In the genomic region with DNA sequence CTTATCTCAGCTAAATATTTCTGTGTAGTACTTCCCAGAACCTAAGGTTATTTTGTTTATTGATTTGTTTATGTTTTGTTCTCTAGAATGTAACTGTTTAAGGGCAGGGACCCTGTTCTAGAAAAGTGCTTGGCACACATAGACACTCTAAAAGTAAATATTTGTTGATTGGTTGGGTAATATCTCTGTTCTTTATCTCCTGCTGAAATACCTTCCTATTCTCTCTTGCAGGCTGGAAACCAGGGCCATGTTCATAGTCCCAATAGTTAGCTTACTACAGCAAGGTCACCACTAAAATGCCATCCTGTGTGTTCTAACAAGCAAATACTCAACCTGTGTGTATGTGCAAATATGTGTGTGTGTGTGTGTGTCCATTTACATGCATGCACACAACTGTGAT, we compare ENCODE assay signal across 25 cellular contexts.
DNase-seq lines count a peak whose midpoint lies in the region; ATAC-seq and TF ChIP-seq lines count a peak whose summit lies in the region.
"Had no signal": no experiment of that assay in that cellular context is flagged by ENCODE, and none has a peak within 500 bp of the region (broad histone marks: within the 10 kb centered on the region; RNA-seq: fewer than 3 reads in every experiment).

No MANE protein-coding gene starts in this region.

- H3K4me2 ChIP-seq in neural progenitor cell (no peak overlapping the region), OCI-LY7 (ENCODE audit: low read length) (no peak overlapping the region)
- H3K4me2 ChIP-seq: BLaER1 had no signal

- H3K36me3 ChIP-seq in liver (ENCODE audit: control insufficient read depth in 4 of 4, insufficient read depth in 3 of 4, low read depth in 1 of 4, low read length in 3 of 4) (no peaks in the 10 kb centered on the region), neural progenitor cell (no peaks in the 10 kb centered on the region), testis (ENCODE audit: low read depth, missing control alignments) (no peaks in the 10 kb centered on the region), OCI-LY7 (ENCODE audit: insufficient read depth, low read length) (no peaks in the 10 kb centered on the region)
- H3K36me3 ChIP-seq: BE2C, BLaER1 had no signal

- DNase-seq in left lobe of liver (ENCODE audit: low spot score), result no peak
- DNase-seq in neural progenitor cell (ENCODE audit: low spot score), result no peak
- no peak for DNase-seq in testis
- no peak for DNase-seq in OCI-LY7 (ENCODE audit: low spot score)
- DNase-seq in NCI-H748 treated with DMSO at 0.1 percent for 48 hours (lab: John Stamatoyannopoulos, UW), result no peak
- DNase-seq in NCI-H446 (lab: John Stamatoyannopoulos, UW), result no peak
- DNase-seq: 8988T; ACHN; BE2C; C1 segment of cervical spinal cord; CD4-positive, alpha-beta memory T cell; CD4-positive, CD25-positive, alpha-beta regulatory T cell; CD8-positive, alpha-beta memory T cell; COR-L47; DMS 273 treated with DMSO at 0.1 percent for 48 hours; DMS153; DMS53; DMS79; DND-41; EL; GDM1 had no signal

- peaks cover 2% of the 10 kb centered on the region for H3K4me1 Mint-ChIP-seq in neural progenitor cell
- H3K4me1 Mint-ChIP-seq: CD14-positive monocyte; CD4-positive, alpha-beta memory T cell; CD4-positive, CD25-positive, alpha-beta regulatory T cell; CD8-positive, alpha-beta memory T cell had no signal

- H3K27ac Mint-ChIP-seq in neural progenitor cell, result no peak overlapping the region
- H3K27ac Mint-ChIP-seq: CD14-positive monocyte; CD4-positive, alpha-beta memory T cell; CD4-positive, CD25-positive, alpha-beta regulatory T cell; CD8-positive, alpha-beta memory T cell had no signal

- CTCF ChIA-PET in OCI-LY7 (lab: Charles Lee; ENCODE audit: unreplicated experiment), result no interaction called here

- ATAC-seq in left lobe of liver, result peak; percentile 84
- ATAC-seq: GM12878 had no signal

- H3K27me3 ChIP-seq in liver (ENCODE audit: control insufficient read depth in 4 of 4, insufficient read depth in 4 of 4, low read length in 3 of 4) (no peaks in the 10 kb centered on the region), neural progenitor cell (no peaks in the 10 kb centered on the region), testis (no peaks in the 10 kb centered on the region)
- H3K27me3 ChIP-seq: BE2C, BLaER1 had no signal

- H3K9me3 ChIP-seq in liver (ENCODE audit: control insufficient read depth in 4 of 4, low read length in 3 of 4) (no peaks in the 10 kb centered on the region), neural progenitor cell (ENCODE audit: low read depth) (no peaks in the 10 kb centered on the region), testis (no peaks in the 10 kb centered on the region), OCI-LY7 (ENCODE audit: low read length) (no peaks in the 10 kb centered on the region)
- H3K9me3 ChIP-seq: BE2C, BLaER1 had no signal

- TF ChIP-seq CTCF in liver (IDR thresholded peaks at IDR 0.05; ENCODE audit: low read depth, low read length, missing input control) (no peak), neural progenitor cell (IDR thresholded peaks at IDR 0.05) (no peak), testis (IDR thresholded peaks at IDR 0.05) (no peak), OCI-LY7 (conservative IDR thresholded peaks at IDR 0.05; ENCODE audit: low read length) (no peak)

- no peaks in the 10 kb centered on the region for H3K79me2 ChIP-seq in neural progenitor cell (ENCODE audit: low read depth)
- no peaks in the 10 kb centered on the region for H3K79me2 ChIP-seq in OCI-LY7 (ENCODE audit: insufficient read depth, low read depth, low read length)

- H3K27ac ChIP-seq in liver (ENCODE audit: low read depth in 1 of 2, low read length in 2 of 2) (no peak overlapping the region), neural progenitor cell (no peak overlapping the region), testis (no peak overlapping the region), OCI-LY7 (ENCODE audit: low read depth, low read length, poor library complexity, severe bottlenecking) (no peak overlapping the region)
- H3K27ac ChIP-seq: BLaER1 had no signal

- H3K4me3 ChIP-seq in liver (ENCODE audit: low read depth in 1 of 3, low read length in 3 of 3) (no peak overlapping the region), neural progenitor cell (no peak overlapping the region), testis (no peak overlapping the region), OCI-LY7 (ENCODE audit: low read depth, low read length, poor library complexity, severe bottlenecking) (no peak overlapping the region)
- H3K4me3 ChIP-seq: BLaER1, GM12878 had no signal

- H3K4me3 Mint-ChIP-seq in neural progenitor cell, result no peak overlapping the region
- H3K4me3 Mint-ChIP-seq: CD14-positive monocyte; CD4-positive, alpha-beta memory T cell; CD4-positive, CD25-positive, alpha-beta regulatory T cell; CD8-positive, alpha-beta memory T cell had no signal

- H3K9ac ChIP-seq in liver (ENCODE audit: low read depth in 1 of 2, low read length in 2 of 2) (no peak overlapping the region), neural progenitor cell (no peak overlapping the region)
- H3K9ac ChIP-seq: BLaER1 had no signal

- H2AFZ ChIP-seq in neural progenitor cell (replicated peaks) (peak overlapping the region; percentile 23), OCI-LY7 (ENCODE audit: low read length) (no peak overlapping the region)

- no peak for TF ChIP-seq POLR2A in testis (IDR thresholded peaks at IDR 0.05)

- no peaks in the 10 kb centered on the region for H3K9me3 Mint-ChIP-seq in neural progenitor cell

- intact Hi-C loops in testis (cut with DNase I; ENCODE audit: low total_unique reads) (no loop called here), OCI-LY7 (cut with micrococcal nuclease; ENCODE audit: unreplicated experiment) (no loop called here)

- no peaks in the 10 kb centered on the region for H3F3A ChIP-seq in neural progenitor cell (ENCODE audit: low read depth)

- H3K4me1 ChIP-seq in liver (ENCODE audit: control insufficient read depth in 4 of 4, insufficient read depth in 4 of 4, low read length in 3 of 4) (peaks cover 0 to 4% (median under 1%) of the 10 kb centered on the region in 4 donors), neural progenitor cell (peaks cover under 1% of the 10 kb centered on the region), testis (no peaks in the 10 kb centered on the region), OCI-LY7 (ENCODE audit: insufficient read depth, low read length, poor library complexity, severe bottlenecking) (no peaks in the 10 kb centered on the region)
- H3K4me1 ChIP-seq: BE2C, BLaER1 had no signal

- H3K36me3 Mint-ChIP-seq in neural progenitor cell, result no peaks in the 10 kb centered on the region
- H3K36me3 Mint-ChIP-seq: CD14-positive monocyte; CD4-positive, alpha-beta memory T cell; CD4-positive, CD25-positive, alpha-beta regulatory T cell; CD8-positive, alpha-beta memory T cell had no signal

- peaks cover 7% of the 10 kb centered on the region for H3K27me3 Mint-ChIP-seq in neural progenitor cell (ENCODE audit: insufficient read depth, low read depth)
- H3K27me3 Mint-ChIP-seq: CD4-positive, CD25-positive, alpha-beta regulatory T cell; CD8-positive, alpha-beta memory T cell had no signal

- POLR2A ChIA-PET in OCI-LY7 (lab: Charles Lee), result no interaction called here

- no peaks in the 10 kb centered on the region for H3K9me2 ChIP-seq in OCI-LY7 (ENCODE audit: insufficient read depth, low read length)

- BruUV-seq in OCI-LY7 (replicated peaks; lab: Mats Ljungman, UMichigan), result no TSS peak

- H4K20me1 ChIP-seq in neural progenitor cell (ENCODE audit: low read depth), result no peaks in the 10 kb centered on the region
- no peaks in the 10 kb centered on the region for H4K20me1 ChIP-seq in OCI-LY7 (ENCODE audit: insufficient read depth, low read length)
- H4K20me1 ChIP-seq: BLaER1 had no signal

- TF ChIP-seq RAD21 in liver (IDR thresholded peaks at IDR 0.05), result peak in 1 of 2 donors; percentile 19

TF ChIP-seq in liver, 16 proteins besides CTCF, POLR2A, EP300 and RAD21:
- TF ChIP-seq JUND (IDR thresholded peaks at IDR 0.05), result peak in 1 of 2 donors; percentile 19
- peak; percentile 35 to 58 for TF ChIP-seq RXRA (IDR thresholded peaks at IDR 0.05)
- no peak for TF ChIP-seq TAF1 (conservative IDR thresholded peaks at IDR 0.05)
- peak; percentile 56 for TF ChIP-seq YY1 (IDR thresholded peaks at IDR 0.05)
- TF ChIP-seq HNF4G (IDR thresholded peaks at IDR 0.05), result no peak
- TF ChIP-seq SP1 (IDR thresholded peaks at IDR 0.05), result peak; percentile 24
- no peak for TF ChIP-seq FOXA1 (IDR thresholded peaks at IDR 0.05)
- TF ChIP-seq NR2F2 (IDR thresholded peaks at IDR 0.05), result no peak
- peak; percentile 41 to 49 for TF ChIP-seq HNF4A (conservative IDR thresholded peaks at IDR 0.05)
- TF ChIP-seq FOXA2 (IDR thresholded peaks at IDR 0.05), result peak; percentile 18
- TF ChIP-seq ATF3 (IDR thresholded peaks at IDR 0.05), result no peak
- peak; percentile 7 for TF ChIP-seq ZBTB33 (IDR thresholded peaks at IDR 0.05)
